8 cellular contexts compared by ENCODE assay signal in the genomic region with DNA sequence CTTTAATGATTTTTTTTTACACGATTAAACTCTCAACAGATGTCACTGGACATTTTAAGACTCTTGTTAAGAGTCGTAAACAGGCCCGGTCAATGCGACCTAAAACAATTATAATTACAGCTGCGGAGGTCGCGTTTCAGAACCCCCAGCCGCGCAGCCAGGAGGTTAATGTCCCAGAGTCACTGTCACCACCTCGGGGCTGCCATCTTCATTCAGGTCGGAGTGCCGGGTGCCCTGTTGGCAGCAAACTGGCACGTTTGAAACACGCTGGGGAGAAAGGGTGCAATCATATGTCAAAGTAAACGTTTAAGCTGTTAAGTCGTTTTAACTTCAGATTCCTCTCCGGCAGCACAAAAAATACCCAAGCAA. TPM values are rescaled to one million over a fixed set of nuclear protein-coding genes. Genes with fewer than 3 reads are reported as not detected.
DNase-seq lines count a peak whose midpoint lies in the region; ATAC-seq, FAIRE-seq and TF ChIP-seq lines count a peak whose summit lies in the region.

No MANE protein-coding gene starts in this region.

- H3K4me1 Mint-ChIP-seq in brain (peaks cover 20% of the 10 kb centered on the region), mesothelial cell of epicardium (peaks cover 20% of the 10 kb centered on the region)

- ATAC-seq in A549 (no peak), GM18861 (IDR thresholded peaks at IDR 0.05; ENCODE audit: unreplicated experiment) (no peak)

- H3K4me3 ChIP-seq in A549 (peak overlapping the region; percentile 66), HFF-Myc (replicated peaks; ENCODE audit: low read depth, low read length) (peak overlapping the region; percentile 48)

- peak overlapping the region; percentile 97 for H3K4me2 ChIP-seq in A549

- DNase-seq in A549 (ENCODE audit: low read depth in 1 of 2, low spot score in 1 of 2) (peak in 1 of 2 experiments; percentile 13), HFF-Myc (ENCODE audit: extremely low read depth, low read depth) (no peak), mesothelial cell of epicardium (ENCODE audit: low spot score in 2 of 2, unreplicated experiment in 2 of 2) (no peak), urothelium cell line (ENCODE audit: low spot score) (no peak), OCI-M2 (lab: John Stamatoyannopoulos, UW; ENCODE audit: unreplicated experiment) (no peak), frontal cortex (ENCODE audit: low spot score in 2 of 2) (no peak)

- FAIRE-seq in A549 (lab: Jason Lieb, UNC) = no peak
- FAIRE-seq in urothelium cell line (lab: Jason Lieb, UNC) = no peak
- no peak for FAIRE-seq in frontal cortex (lab: Jason Lieb, UNC)

- H3K27me3 Mint-ChIP-seq in brain (peaks cover 4% of the 10 kb centered on the region), mesothelial cell of epicardium (ENCODE audit: low read depth) (peaks cover 42% of the 10 kb centered on the region)

- 12% methylated on average over 13 of the region's 17 CpGs for WGBS in A549 (ENCODE audit: missing lambda C conversion rate)

- H3K4me3 Mint-ChIP-seq in brain (peak overlapping the region; percentile 87 to 96 (median 94)), mesothelial cell of epicardium (peak overlapping the region; percentile 94)

- TF ChIP-seq CTCF in A549 (IDR thresholded peaks at IDR 0.05) (no peak), HFF-Myc (IDR thresholded peaks at IDR 0.05; ENCODE audit: low read depth, low read length, missing control alignments) (no peak), brain (conservative IDR thresholded peaks at IDR 0.05) (no peak), mesothelial cell of epicardium (IDR thresholded peaks at IDR 0.05; ENCODE audit: unreplicated experiment) (no peak)

- no peak for TF ChIP-seq RAD21 in A549 (conservative IDR thresholded peaks at IDR 0.05 in 1 of 2, IDR thresholded peaks at IDR 0.05 in 1 of 2)

- TF ChIP-seq POLR2A in A549 (IDR thresholded peaks at IDR 0.05; ENCODE audit: low read length) = no peak

- no peak for TF ChIP-seq EP300 in A549 (IDR thresholded peaks at IDR 0.05)

- no peaks in the 10 kb centered on the region for H3K9me3 ChIP-seq in A549

- H3K9me3 Mint-ChIP-seq in brain (peaks cover 0 to 5% (median 0%) of the 10 kb centered on the region in 5 experiments), mesothelial cell of epicardium (no peaks in the 10 kb centered on the region)

- H3K4me1 ChIP-seq in A549 = no peaks in the 10 kb centered on the region

- peak overlapping the region; percentile 61 to 92 for H3K27ac ChIP-seq in A549

- no peaks in the 10 kb centered on the region for H3K36me3 Mint-ChIP-seq in brain
- H3K36me3 Mint-ChIP-seq in mesothelial cell of epicardium = no peaks in the 10 kb centered on the region

- CTCF ChIA-PET in A549 (lab: Yijun Ruan, JAX) = no interaction called here

- POLR2A ChIA-PET in A549 (lab: Yijun Ruan, JAX) = no interaction called here

- H3K27ac Mint-ChIP-seq in brain (peak overlapping the region; percentile 94 to 99 (median 95)), mesothelial cell of epicardium (peak overlapping the region; percentile 86)

TF ChIP-seq in A549, 52 proteins besides CTCF, POLR2A, EP300 and RAD21:
- TF ChIP-seq NFE2L2 (conservative IDR thresholded peaks at IDR 0.05; ENCODE audit: low read length) (no peak), HDAC2 (IDR thresholded peaks at IDR 0.05) (no peak), ESRRA (IDR thresholded peaks at IDR 0.05; ENCODE audit: borderline replicate concordance, low read length) (no peak), FOXS1 (CRISPR knock-in tag; IDR thresholded peaks at IDR 0.05) (no peak), FOSB (CRISPR knock-in tag; IDR thresholded peaks at IDR 0.05) (no peak), MAZ (IDR thresholded peaks at IDR 0.05; ENCODE audit: borderline replicate concordance, low read depth, low read length) (no peak), RARB (CRISPR knock-in tag; IDR thresholded peaks at IDR 0.05) (no peak), TP53 (CRISPR knock-in tag; IDR thresholded peaks at IDR 0.05) (no peak), ZNF302 (CRISPR knock-in tag; IDR thresholded peaks at IDR 0.05) (no peak), PHF8 (IDR thresholded peaks at IDR 0.05; ENCODE audit: borderline replicate concordance, low read depth) (no peak), MAFK (IDR thresholded peaks at IDR 0.05; ENCODE audit: partially characterized antibody) (no peak), CHD2 (IDR thresholded peaks at IDR 0.05; ENCODE audit: low read length, partially characterized antibody) (no peak), HOXB5 (CRISPR knock-in tag; IDR thresholded peaks at IDR 0.05) (no peak)
- TF ChIP-seq, protein P1, sequence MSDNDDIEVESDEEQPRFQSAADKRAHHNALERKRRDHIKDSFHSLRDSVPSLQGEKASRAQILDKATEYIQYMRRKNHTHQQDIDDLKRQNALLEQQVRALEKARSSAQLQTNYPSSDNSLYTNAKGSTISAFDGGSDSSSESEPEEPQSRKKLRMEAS (IDR thresholded peaks at IDR 0.05) = no peak
- TF ChIP-seq, protein P2, sequence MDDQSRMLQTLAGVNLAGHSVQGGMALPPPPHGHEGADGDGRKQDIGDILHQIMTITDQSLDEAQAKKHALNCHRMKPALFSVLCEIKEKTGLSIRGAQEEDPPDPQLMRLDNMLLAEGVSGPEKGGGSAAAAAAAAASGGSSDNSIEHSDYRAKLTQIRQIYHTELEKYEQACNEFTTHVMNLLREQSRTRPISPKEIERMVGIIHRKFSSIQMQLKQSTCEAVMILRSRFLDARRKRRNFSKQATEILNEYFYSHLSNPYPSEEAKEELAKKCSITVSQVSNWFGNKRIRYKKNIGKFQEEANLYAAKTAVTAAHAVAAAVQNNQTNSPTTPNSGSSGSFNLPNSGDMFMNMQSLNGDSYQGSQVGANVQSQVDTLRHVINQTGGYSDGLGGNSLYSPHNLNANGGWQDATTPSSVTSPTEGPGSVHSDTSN (IDR thresholded peaks at IDR 0.05) = no peak
- TF ChIP-seq, protein P3, sequence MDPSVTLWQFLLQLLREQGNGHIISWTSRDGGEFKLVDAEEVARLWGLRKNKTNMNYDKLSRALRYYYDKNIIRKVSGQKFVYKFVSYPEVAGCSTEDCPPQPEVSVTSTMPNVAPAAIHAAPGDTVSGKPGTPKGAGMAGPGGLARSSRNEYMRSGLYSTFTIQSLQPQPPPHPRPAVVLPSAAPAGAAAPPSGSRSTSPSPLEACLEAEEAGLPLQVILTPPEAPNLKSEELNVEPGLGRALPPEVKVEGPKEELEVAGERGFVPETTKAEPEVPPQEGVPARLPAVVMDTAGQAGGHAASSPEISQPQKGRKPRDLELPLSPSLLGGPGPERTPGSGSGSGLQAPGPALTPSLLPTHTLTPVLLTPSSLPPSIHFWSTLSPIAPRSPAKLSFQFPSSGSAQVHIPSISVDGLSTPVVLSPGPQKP (IDR thresholded peaks at IDR 0.05; ENCODE audit: low read depth, low read length) = no peak

RNA-seq across cellular contexts. Expression of a gene that starts 0.7 kb away (rescaled TPM):
- polyA plus RNA-seq in A549 (2011; rRNA removed) (0.60 and 0.70 TPM in 2 replicates), A549 (2017; fragmentation: RNase III; extraction: RNeasy Plus Mini Kit Qiagen cat#74134 plus additional on column Dnase treatment) (0.50 to 0.89 TPM (median 0.86 TPM) in 3 replicates), brain (ENCODE audit: insufficient read depth, low read depth, low replicate concordance) (8.2 TPM)
- 0.59 and 0.63 TPM in 2 replicates for polyA plus RNA-seq in A549 (2012; cell fraction: cytosol; rRNA removed)
- 1.3 and 1.5 TPM in 2 replicates for polyA plus RNA-seq in A549 (2012; cell fraction: nucleus; rRNA removed)
- polyA minus RNA-seq in A549 (2011; rRNA and poly(A)+ RNA removed) = 0.50 and 1.1 TPM in 2 replicates
- total RNA-seq in mesothelial cell of epicardium (5.7 to 8.6 TPM (median 6.8 TPM) in 3 replicates), frontal cortex (8.6 TPM)
